ENCODE assay signal across 12 cellular contexts in the genomic region with DNA sequence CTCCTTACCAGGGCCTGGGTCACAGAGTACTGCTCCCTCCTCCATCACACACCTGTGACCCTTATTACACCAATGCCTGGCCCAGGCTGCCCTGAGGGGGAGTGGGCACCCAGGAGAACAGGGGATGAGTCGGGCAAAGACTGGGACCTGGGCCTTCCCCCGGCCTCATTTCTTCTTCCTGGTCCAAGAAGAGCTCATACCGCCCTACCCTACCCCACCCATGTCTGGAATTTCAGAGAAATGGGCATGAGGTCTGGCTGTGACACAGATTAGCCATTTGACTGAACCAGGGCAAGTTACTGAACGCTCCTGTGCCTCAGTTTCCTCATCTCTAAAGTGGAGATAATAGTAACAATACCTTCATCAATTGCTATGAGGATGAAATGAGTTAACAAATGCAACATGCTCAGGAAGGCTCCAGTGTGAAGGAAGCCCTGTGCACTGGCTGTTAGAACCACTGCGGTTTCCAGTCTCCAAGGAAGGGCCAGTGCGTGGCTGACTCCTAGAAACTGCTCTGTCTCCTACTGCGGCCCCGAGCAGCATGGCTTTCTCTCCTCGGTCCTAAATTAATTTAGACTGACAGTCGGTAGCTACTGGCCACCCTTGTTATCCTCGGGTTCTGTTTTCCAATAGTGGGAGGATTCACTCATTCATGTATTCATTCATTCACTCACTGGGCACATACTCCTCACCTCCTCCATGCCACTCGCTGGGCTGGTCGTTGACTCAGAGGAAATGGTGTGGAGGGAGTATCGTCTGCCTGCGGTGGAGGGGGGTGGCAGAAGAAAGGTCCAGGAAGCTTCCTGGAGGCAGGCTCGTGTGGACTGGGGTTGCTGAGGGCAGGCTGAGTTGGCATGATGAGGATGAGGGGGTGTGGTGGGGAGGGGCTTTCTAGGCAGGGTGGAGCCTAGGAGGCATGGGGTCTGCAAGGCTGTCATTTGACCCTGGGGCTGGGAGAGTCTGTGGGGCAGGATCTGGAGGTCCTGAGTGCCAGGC.
A peak's percentile ranks its signal among the peaks of the same experiment; 100 is the strongest.
DNase-seq lines count a peak whose midpoint lies in the region; ATAC-seq and TF ChIP-seq lines count a peak whose summit lies in the region.
"Had no signal": no experiment of that assay in that cellular context is flagged by ENCODE, and none has a peak within 500 bp of the region (broad histone marks: within the 10 kb centered on the region; RNA-seq: fewer than 3 reads in every experiment).

No MANE protein-coding gene starts in this region.

- no peaks in the 10 kb centered on the region for H3K79me2 ChIP-seq in PC-3 (ENCODE audit: low read length)

- POLR2A ChIA-PET in PC-3 (lab: Charles Lee; ENCODE audit: unreplicated experiment), result no interaction called here

- H3K27ac ChIP-seq in PC-3 (ENCODE audit: low read length), result peak overlapping the region; percentile 59
- peak overlapping the region; percentile 67 to 88 (median 83) for H3K27ac ChIP-seq in esophagus squamous epithelium

- no peak for TF ChIP-seq CTCF in PC-3 (conservative IDR thresholded peaks at IDR 0.05; ENCODE audit: low read depth, low read length)
- no peak for TF ChIP-seq CTCF in esophagus squamous epithelium (IDR thresholded peaks at IDR 0.05)

- H3K36me3 ChIP-seq in PC-3 (ENCODE audit: low read depth, low read length) (no peaks in the 10 kb centered on the region), esophagus squamous epithelium (no peaks in the 10 kb centered on the region)

- H3K4me2 ChIP-seq in PC-3 (ENCODE audit: low read length), result peak overlapping the region; percentile 50

- H3K9me3 ChIP-seq in PC-3 (ENCODE audit: low read length) (no peaks in the 10 kb centered on the region), esophagus squamous epithelium (no peaks in the 10 kb centered on the region)

- H4K20me1 ChIP-seq in PC-3 (ENCODE audit: low read length), result no peaks in the 10 kb centered on the region

- intact Hi-C loops in PC-3 (cut with micrococcal nuclease), result no loop called here
- intact Hi-C loops in esophagus squamous epithelium (cut with DNase I), result no loop called here
- intact Hi-C loops in sciatic nerve (cut with DNase I), result no loop called here

- no peak overlapping the region for H2AFZ ChIP-seq in PC-3 (ENCODE audit: low read length)

- CTCF ChIA-PET in PC-3 (lab: Charles Lee), result interaction anchor here (0.6 to 1.1 kb wide), 2 partner anchors 45 to 88 kb away, joined by 6 read pairs; no protein-coding TSS in a partner anchor

- H3K4me3 ChIP-seq in PC-3 (ENCODE audit: low read length), result no peak overlapping the region
- H3K4me3 ChIP-seq in esophagus squamous epithelium, result no peak overlapping the region

- peaks cover 55% of the 10 kb centered on the region for H3K4me1 ChIP-seq in PC-3 (ENCODE audit: insufficient read depth, low read length)
- H3K4me1 ChIP-seq in esophagus squamous epithelium, result peaks cover 20 to 56% (median 43%) of the 10 kb centered on the region in 3 donors

- no peaks in the 10 kb centered on the region for H3K27me3 ChIP-seq in PC-3 (ENCODE audit: low read length)
- H3K27me3 ChIP-seq in esophagus squamous epithelium, result peaks cover 0 to 3% (median 0%) of the 10 kb centered on the region in 4 donors

- TF ChIP-seq POLR2A in esophagus squamous epithelium (IDR thresholded peaks at IDR 0.05), result no peak

- H3K9ac ChIP-seq in PC-3 (ENCODE audit: low read length), result no peak overlapping the region

- H3F3A ChIP-seq in PC-3 (ENCODE audit: low read length, unreplicated experiment), result no peaks in the 10 kb centered on the region

- no TSS peak for BruUV-seq in PC-3 (replicated peaks; lab: Mats Ljungman, UMichigan)

- ATAC-seq in PC-3 (peak; percentile 66), sciatic nerve (peak; percentile 9), HG02610 (IDR thresholded peaks at IDR 0.05; ENCODE audit: unreplicated experiment) (no peak)
- ATAC-seq: effector memory CD8-positive, alpha-beta T cell had no signal

- WGBS in esophagus squamous epithelium, 2 donors, result 69% methylated on average over 12 to 13 of the region's 16 CpGs

- DNase-seq in EH (ENCODE audit: low read depth) (peak; percentile 75), PC-3 (peak; percentile 77), esophagus squamous epithelium (lab: John Stamatoyannopoulos, UW) (no peak), sciatic nerve (ENCODE audit: low spot score) (no peak), dedifferentiated amniotic fluid mesenchymal stem cell (ENCODE audit: extremely low spot score) (no peak), hypothalamus (lab: John Stamatoyannopoulos, UW) (no peak)
- no peak for DNase-seq in stimulated activated CD4-positive, alpha-beta T cell treated with anti-CD3 and anti-CD28 coated beads, Interleukin-2, amount 100 ng/mL, for 48 hours
- DNase-seq: activated B cell treated with CpG ODN at 0.5 μM for 24 hours; activated naive CD4-positive, alpha-beta T cell; effector memory CD8-positive, alpha-beta T cell; NCI-H1092 had no signal

- no peaks in the 10 kb centered on the region for H3K9me2 ChIP-seq in PC-3 (replicated peaks; ENCODE audit: low read length)

Comparison
In these comparisons a context has a peak if more than half of its experiments do, and no peak if none do; other contexts are left out.
1. DNase-seq: peak in EH (single experiment) and PC-3 (single experiment); none in esophagus squamous epithelium (single experiment), sciatic nerve (single experiment), dedifferentiated amniotic fluid mesenchymal stem cell (single experiment), stimulated activated CD4-positive, alpha-beta T cell treated with anti-CD3 and anti-CD28 coated beads, Interleukin-2, amount 100 ng/mL, for 48 hours (0 of 2) and hypothalamus (0 of 51).